Comparison of ENCODE assay signal across 8 cellular contexts in the genomic region with DNA sequence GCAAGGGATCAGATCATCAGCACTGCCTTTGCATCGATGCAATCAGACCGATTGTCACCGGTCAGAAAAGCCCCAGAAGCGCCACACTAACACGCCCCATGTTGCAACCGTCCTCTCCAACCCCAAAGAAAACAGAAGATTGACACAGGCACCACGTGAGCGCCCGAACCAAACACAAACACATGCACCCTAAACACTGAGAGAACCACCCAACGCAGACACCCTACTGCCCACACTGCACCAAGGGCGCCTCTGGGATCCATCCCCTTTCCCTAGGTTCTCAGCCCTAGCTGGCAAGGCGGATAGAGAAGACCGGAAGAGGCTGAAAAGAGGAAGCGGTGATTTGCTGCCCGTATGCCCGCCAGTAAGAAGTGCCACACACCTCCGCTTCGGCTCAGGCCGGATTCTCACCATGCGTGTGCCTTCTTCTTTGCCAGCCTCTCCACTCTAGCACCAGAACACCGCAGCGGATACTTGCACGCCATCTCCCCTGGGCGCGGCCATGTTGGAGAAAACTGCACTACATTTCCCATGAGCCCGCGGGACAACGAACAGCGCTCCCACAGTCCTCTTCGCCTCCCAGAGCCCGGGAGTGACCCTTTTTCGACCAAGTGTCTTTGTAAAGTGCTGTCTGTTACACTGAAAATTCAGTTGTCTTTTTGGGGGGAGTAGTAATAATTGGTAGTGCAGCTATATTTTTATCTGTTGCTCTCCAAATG. TPM values are rescaled to one million over a fixed set of nuclear protein-coding genes. Genes with fewer than 3 reads are reported as not detected.
DNase-seq lines count a peak whose midpoint lies in the region; ATAC-seq and TF ChIP-seq lines count a peak whose summit lies in the region.

A gene with protein sequence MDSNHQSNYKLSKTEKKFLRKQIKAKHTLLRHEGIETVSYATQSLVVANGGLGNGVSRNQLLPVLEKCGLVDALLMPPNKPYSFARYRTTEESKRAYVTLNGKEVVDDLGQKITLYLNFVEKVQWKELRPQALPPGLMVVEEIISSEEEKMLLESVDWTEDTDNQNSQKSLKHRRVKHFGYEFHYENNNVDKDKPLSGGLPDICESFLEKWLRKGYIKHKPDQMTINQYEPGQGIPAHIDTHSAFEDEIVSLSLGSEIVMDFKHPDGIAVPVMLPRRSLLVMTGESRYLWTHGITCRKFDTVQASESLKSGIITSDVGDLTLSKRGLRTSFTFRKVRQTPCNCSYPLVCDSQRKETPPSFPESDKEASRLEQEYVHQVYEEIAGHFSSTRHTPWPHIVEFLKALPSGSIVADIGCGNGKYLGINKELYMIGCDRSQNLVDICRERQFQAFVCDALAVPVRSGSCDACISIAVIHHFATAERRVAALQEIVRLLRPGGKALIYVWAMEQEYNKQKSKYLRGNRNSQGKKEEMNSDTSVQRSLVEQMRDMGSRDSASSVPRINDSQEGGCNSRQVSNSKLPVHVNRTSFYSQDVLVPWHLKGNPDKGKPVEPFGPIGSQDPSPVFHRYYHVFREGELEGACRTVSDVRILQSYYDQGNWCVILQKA (minus strand): TSS at position 517 of the 719 bp plus-strand sequence. CDS start 4,842 bp downstream, outside the sequence.

- H3K27ac ChIP-seq in HUES48 (ENCODE audit: low read depth, low read length) (peak within 1 kb of the TSS; percentile 87), esophagus muscularis mucosa (replicated peaks in 1 of 4) (peak within 1 kb of the TSS; percentile 73 to 81 (median 78))

- TF ChIP-seq EP300 in esophagus muscularis mucosa (IDR thresholded peaks at IDR 0.05) = no peak

- H3K36me3 Mint-ChIP-seq in naive B cell = no peaks in the 10 kb centered on the region
- peaks cover 6% of the 10 kb centered on the region for H3K36me3 Mint-ChIP-seq in stimulated activated effector memory CD8-positive, alpha-beta T cell treated with anti-CD3 and anti-CD28 coated beads, Interleukin-12 subunit alpha, Interleukin-12 subunit beta, amount 100 ng/mL, for 72 hours

- H3K27ac Mint-ChIP-seq in naive B cell = peak within 1 kb of the TSS; percentile 84 to 97 (median 94)
- peak within 1 kb of the TSS; percentile 95 for H3K27ac Mint-ChIP-seq in stimulated activated effector memory CD8-positive, alpha-beta T cell treated with anti-CD3 and anti-CD28 coated beads, Interleukin-12 subunit alpha, Interleukin-12 subunit beta, amount 100 ng/mL, for 72 hours

- H3K9ac ChIP-seq in HUES48 (ENCODE audit: low read depth, low read length) = peak within 1 kb of the TSS; percentile 87

- peak within 1 kb of the TSS; percentile 97 for H3K4me3 ChIP-seq in HUES48 (ENCODE audit: low read depth, low read length)
- H3K4me3 ChIP-seq in esophagus muscularis mucosa = peak within 1 kb of the TSS; percentile 63 to 92 (median 76)

- peak in 1 of 3 experiments; percentile 32 for TF ChIP-seq CTCF in esophagus muscularis mucosa (IDR thresholded peaks at IDR 0.05)

- no peaks in the 10 kb centered on the region for H3K9me3 Mint-ChIP-seq in naive B cell
- H3K9me3 Mint-ChIP-seq in stimulated activated effector memory CD8-positive, alpha-beta T cell treated with anti-CD3 and anti-CD28 coated beads, Interleukin-12 subunit alpha, Interleukin-12 subunit beta, amount 100 ng/mL, for 72 hours = no peaks in the 10 kb centered on the region

- WGBS in esophagus muscularis mucosa = under 1% methylated on average over 32 of the region's 32 CpGs

- H3K27me3 Mint-ChIP-seq in naive B cell = no peaks in the 10 kb centered on the region

- H3K36me3 ChIP-seq in HUES48 (ENCODE audit: control insufficient read depth, insufficient read depth, low read length) (0 out of 2 replicates have a peak, but pooled peaks cover 4% of the 10 kb centered on the region), esophagus muscularis mucosa (peaks cover 0 to 1% (median 0%) of the 10 kb centered on the region in 4 donors)

- H3K4me3 Mint-ChIP-seq in naive B cell = peak within 1 kb of the TSS; percentile 91 to 96 (median 93)
- peak within 1 kb of the TSS; percentile 96 for H3K4me3 Mint-ChIP-seq in stimulated activated effector memory CD8-positive, alpha-beta T cell treated with anti-CD3 and anti-CD28 coated beads, Interleukin-12 subunit alpha, Interleukin-12 subunit beta, amount 100 ng/mL, for 72 hours

- H3K27me3 ChIP-seq in HUES48 (ENCODE audit: control insufficient read depth, insufficient read depth, low read length) (no peaks in the 10 kb centered on the region), esophagus muscularis mucosa (peaks cover 0 to 8% (median 1%) of the 10 kb centered on the region in 4 donors)

- no peak for TF ChIP-seq POLR2A in esophagus muscularis mucosa (IDR thresholded peaks at IDR 0.05; ENCODE audit: low read depth)

- ATAC-seq in GM21390 (IDR thresholded peaks at IDR 0.05; ENCODE audit: unreplicated experiment) (peak; percentile 77), naive B cell (ENCODE audit: low read depth in 2 of 2) (peak; percentile 81 to 85)
- ATAC-seq in stimulated activated effector memory CD8-positive, alpha-beta T cell treated with anti-CD3 and anti-CD28 coated beads, Interleukin-12 subunit alpha, Interleukin-12 subunit beta, amount 100 ng/mL, for 72 hours = peak; percentile 94

- H3K4me1 Mint-ChIP-seq in naive B cell = peaks cover 39 to 57% (median 43%) of the 10 kb centered on the region in 3 donors
- H3K4me1 Mint-ChIP-seq in stimulated activated effector memory CD8-positive, alpha-beta T cell treated with anti-CD3 and anti-CD28 coated beads, Interleukin-12 subunit alpha, Interleukin-12 subunit beta, amount 100 ng/mL, for 72 hours = peaks cover 50% of the 10 kb centered on the region

- intact Hi-C loops in esophagus muscularis mucosa (cut with DNase I) = no loop called here

- DNase-seq in D341Med (ENCODE audit: low spot score) (peak; percentile 86), OCI-M1 (lab: John Stamatoyannopoulos, UW) (peak; percentile 63), esophagus muscularis mucosa (ENCODE audit: extremely low spot score) (peak; percentile 94), naive B cell (peak; percentile 76)
- DNase-seq in activated T-cell treated with anti-CD3 and anti-CD28 coated beads, Interleukin-2, amount 50 U/mL, for 1 hour = peak; percentile 75
- DNase-seq in stimulated activated effector memory CD8-positive, alpha-beta T cell treated with anti-CD3 and anti-CD28 coated beads, Interleukin-12 subunit alpha, Interleukin-12 subunit beta, amount 100 ng/mL, for 72 hours (ENCODE audit: low spot score in 2 of 2) = peak; percentile 53 to 86

- H3K4me1 ChIP-seq in HUES48 (ENCODE audit: control insufficient read depth, insufficient read depth, low read length) (peaks cover 16% of the 10 kb centered on the region; the same call in 1 of the 2 replicates), esophagus muscularis mucosa (peaks cover 20 to 34% (median 25%) of the 10 kb centered on the region in 4 donors)

- H3K9me3 ChIP-seq in HUES48 (ENCODE audit: control insufficient read depth, insufficient read depth, low read length) (no peaks in the 10 kb centered on the region), esophagus muscularis mucosa (no peaks in the 10 kb centered on the region)

RNA-seq across cellular contexts. Expression of the gene that starts here (rescaled TPM):
- total RNA-seq in esophagus muscularis mucosa = 1 to 10 TPM; 4.1 to 5.8 (median 5.4) TPM
- polyA plus RNA-seq in naive B cell (ENCODE audit: low read depth in 6 of 6) = 10 to 100 TPM in 2 of 6 donors, 1 to 10 TPM in 4; 3.8 to 13.0 (median 8.7) TPM

Comparison
In these comparisons a context has a peak if more than half of its experiments do, and no peak if none do; other contexts are left out.
1. Peak in every context shown above with its lines: DNase-seq, ATAC-seq, H3K4me3 ChIP-seq and H3K27ac ChIP-seq.